ENCODE assay signal across 28 cellular contexts in the genomic region with DNA sequence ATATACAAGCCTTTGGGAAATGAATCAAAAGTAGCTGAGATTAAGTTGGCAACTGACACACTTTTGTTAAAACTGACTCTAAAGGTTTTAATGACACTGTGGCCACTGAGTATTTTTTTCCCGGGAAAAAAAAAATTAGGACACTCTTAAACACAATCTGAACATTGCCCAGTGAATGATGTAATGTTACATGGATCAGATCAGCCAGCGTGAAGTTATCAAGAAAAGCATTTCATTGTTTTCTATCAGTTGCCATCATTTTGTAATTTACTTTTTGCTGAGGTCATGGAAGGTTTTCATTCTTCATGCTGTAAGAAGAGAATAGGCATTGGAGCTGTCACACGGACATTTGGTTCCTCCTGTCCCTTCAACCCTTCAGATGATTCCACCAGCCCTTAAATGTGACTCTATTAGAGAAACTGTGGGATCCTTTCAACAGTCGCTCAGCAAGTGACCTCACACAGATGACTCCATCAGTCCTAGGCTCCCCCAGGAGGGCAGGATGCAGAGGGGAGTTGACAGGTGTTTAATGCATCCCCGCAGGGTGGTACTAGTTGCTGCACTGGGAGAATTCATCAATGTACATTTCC.
"Had no signal": no experiment of that assay in that cellular context is flagged by ENCODE, and none has a peak within 500 bp of the region (broad histone marks: within the 10 kb centered on the region; RNA-seq: fewer than 3 reads in every experiment).

No MANE protein-coding gene starts in this region.

- H3K27me3 Mint-ChIP-seq: activated naive CD4-positive, alpha-beta T cell treated with anti-CD3 and anti-CD28 coated beads, Interleukin-2, amount 10 ng/mL, durations not matched to agents 7 days and 5 days; activated naive CD8-positive, alpha-beta T cell; activated naive CD8-positive, alpha-beta T cell treated with anti-CD3 and anti-CD28 coated beads, Interleukin-2, amount 50 U/mL, for 24 hours; activated T-cell treated with anti-CD3 and anti-CD28 coated beads, Interleukin-2, amount 50 U/mL, for 24 hours had no signal

- H3K9me3 Mint-ChIP-seq: activated naive CD4-positive, alpha-beta T cell treated with anti-CD3 and anti-CD28 coated beads, Interleukin-2, amount 10 ng/mL, durations not matched to agents 7 days and 5 days; activated naive CD8-positive, alpha-beta T cell treated with anti-CD3 and anti-CD28 coated beads, Interleukin-2, amount 50 U/mL, for 24 hours; activated T-cell treated with anti-CD3 and anti-CD28 coated beads, Interleukin-2, amount 50 U/mL, for 24 hours; brain had no signal

- H3K27ac Mint-ChIP-seq: activated CD8-positive, alpha-beta T cell treated with anti-CD3 and anti-CD28 coated beads, Interleukin-2, amount 10 ng/mL, durations not matched to agents 7 days and 5 days; activated naive CD4-positive, alpha-beta T cell treated with anti-CD3 and anti-CD28 coated beads, Interleukin-2, amount 10 ng/mL, durations not matched to agents 7 days and 5 days; activated naive CD8-positive, alpha-beta T cell; activated naive CD8-positive, alpha-beta T cell treated with anti-CD3 and anti-CD28 coated beads, Interleukin-2, amount 50 U/mL, for 24 hours; activated T-cell treated with anti-CD3 and anti-CD28 coated beads, Interleukin-2, amount 50 U/mL, for 24 hours had no signal

- H3K4me3 ChIP-seq: PC-9 had no signal

- H3K4me3 Mint-ChIP-seq: activated CD8-positive, alpha-beta T cell treated with anti-CD3 and anti-CD28 coated beads, Interleukin-2, amount 10 ng/mL, durations not matched to agents 7 days and 5 days; activated naive CD4-positive, alpha-beta T cell treated with anti-CD3 and anti-CD28 coated beads, Interleukin-2, amount 10 ng/mL, durations not matched to agents 7 days and 5 days; activated naive CD8-positive, alpha-beta T cell; activated naive CD8-positive, alpha-beta T cell treated with anti-CD3 and anti-CD28 coated beads, Interleukin-2, amount 50 U/mL, for 24 hours; activated T-cell treated with anti-CD3 and anti-CD28 coated beads, Interleukin-2, amount 50 U/mL, for 24 hours; brain had no signal

- H3K4me2 ChIP-seq: PC-9 had no signal

- H2AFZ ChIP-seq: PC-9 had no signal

- H3K4me1 Mint-ChIP-seq: activated naive CD4-positive, alpha-beta T cell treated with anti-CD3 and anti-CD28 coated beads, Interleukin-2, amount 10 ng/mL, durations not matched to agents 7 days and 5 days had no signal

- DNase-seq: activated CD4-positive, alpha-beta T cell treated with anti-CD3 and anti-CD28 coated beads for 1 hour; activated CD4-positive, alpha-beta T cell treated with anti-CD3 and anti-CD28 coated beads for 48 hours; activated CD4-positive, CD25-positive, alpha-beta regulatory T cell; activated CD8-positive, alpha-beta T cell treated with anti-CD3 and anti-CD28 coated beads, Interleukin-2, amount 10 ng/mL, durations not matched to agents 7 days and 5 days; activated effector memory CD4-positive, alpha-beta T cell treated with Interleukin-2 at 50 U/mL for 16 hours; activated naive CD4-positive, alpha-beta T cell treated with anti-CD3 and anti-CD28 coated beads, Interleukin-2, amount 10 ng/mL, durations not matched to agents 7 days and 5 days; activated naive CD8-positive, alpha-beta T cell treated with anti-CD3 and anti-CD28 coated beads, Interleukin-2, amount 50 U/mL, for 24 hours; activated T-cell treated with anti-CD3 and anti-CD28 coated beads, Interleukin-2, amount 50 U/mL, for 24 hours; anterior cingulate cortex; caudate nucleus; cerebellar nuclear complex; NCI-H1105; NCI-H1417 treated with DMSO at 0.1 percent for 48 hours; NCI-H1694 treated with DMSO at 0.1 percent for 48 hours; NCI-H2029; NCI-H345; NCI-H524 treated with DMSO at 0.1 percent for 48 hours; NCI-H748 treated with DMSO at 0.1 percent for 48 hours; NK-92 treated with Interleukin-12 subunit alpha and Interleukin-12 subunit beta, amount 100 ng/mL, for 24 hours; PC-9; SW 1271; T-helper 1 cell; T1000; WERI-Rb-1 had no signal

- ATAC-seq: activated CD8-positive, alpha-beta T cell treated with anti-CD3 and anti-CD28 coated beads, Interleukin-2, amount 10 ng/mL, durations not matched to agents 7 days and 5 days; activated naive CD8-positive, alpha-beta T cell treated with anti-CD3 and anti-CD28 coated beads, Interleukin-2, amount 50 U/mL, for 24 hours; Right ventricle myocardium inferior had no signal

- H3K27ac ChIP-seq: PC-9, RWPE1, WERI-Rb-1 had no signal
